In the genomic region with DNA sequence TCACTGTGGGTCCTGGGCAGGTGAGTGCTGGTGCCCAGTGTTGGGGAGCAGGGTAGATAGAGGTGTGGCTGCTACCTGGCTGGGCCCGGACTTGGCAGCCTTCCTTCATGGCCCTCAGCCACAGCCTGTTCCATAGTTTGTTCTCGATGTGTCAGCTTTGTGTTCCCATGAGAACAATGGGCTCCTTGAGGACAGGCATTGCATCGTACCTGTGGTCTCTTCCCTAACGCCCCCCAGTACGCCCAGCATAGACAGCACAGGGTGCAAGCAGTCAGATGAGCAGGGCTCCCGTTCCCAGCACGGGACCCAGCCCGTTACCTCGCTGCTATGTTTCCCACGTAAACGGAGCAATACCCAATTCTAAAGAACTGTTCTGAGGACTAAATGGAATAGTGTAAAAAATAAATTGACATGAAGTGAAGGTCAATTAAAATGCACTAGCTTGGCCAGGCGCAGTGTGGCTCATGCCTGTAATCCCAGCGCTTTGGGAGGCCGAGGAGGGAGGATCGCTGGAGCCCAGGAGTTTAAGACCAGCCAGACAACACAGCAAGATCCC, we compare ENCODE assay signal across 8 cellular contexts. TPM values are rescaled to one million over a fixed set of nuclear protein-coding genes. Genes with fewer than 3 reads are reported as not detected.
DNase-seq lines count a peak whose midpoint lies in the region; ATAC-seq and TF ChIP-seq lines count a peak whose summit lies in the region.

No MANE protein-coding gene starts in this region.

- peaks cover 48% of the 10 kb centered on the region for H3K4me1 ChIP-seq in Karpas-422 (ENCODE audit: low read length)
- peaks cover 20% of the 10 kb centered on the region for H3K4me1 ChIP-seq in effector memory CD4-positive, alpha-beta T cell (ENCODE audit: control insufficient read depth, insufficient read depth, low read length, poor library complexity, severe bottlenecking)

- no peaks in the 10 kb centered on the region for H3K9me3 Mint-ChIP-seq in natural killer cell treated with Interleukin-12 subunit alpha and Interleukin-12 subunit beta and Interleukin-15 and Interleukin-18, amount 100 ng/mL, for 72 hours

- no peaks in the 10 kb centered on the region for H3K9me2 ChIP-seq in Karpas-422 (replicated peaks; ENCODE audit: insufficient read depth, low read length)

- peaks cover 29 to 36% of the 10 kb centered on the region in 2 donors for H3K4me1 Mint-ChIP-seq in natural killer cell treated with Interleukin-12 subunit alpha and Interleukin-12 subunit beta and Interleukin-15 and Interleukin-18, amount 100 ng/mL, for 72 hours (ENCODE audit: low read depth in 2 of 2)

- H3K79me2 ChIP-seq in Karpas-422 (ENCODE audit: low read length), result peaks cover 47% of the 10 kb centered on the region

- H3K4me2 ChIP-seq in Karpas-422 (ENCODE audit: low read depth, low read length, poor library complexity, severe bottlenecking), result peak overlapping the region; percentile 95

- peaks cover 13% of the 10 kb centered on the region; the same call in 1 of the 2 replicates for H3K36me3 ChIP-seq in Karpas-422 (ENCODE audit: insufficient read depth, low read length)
- H3K36me3 ChIP-seq in effector memory CD4-positive, alpha-beta T cell (ENCODE audit: control insufficient read depth, insufficient read depth, low read length), result peaks cover 6% of the 10 kb centered on the region

- no peak overlapping the region for H2AFZ ChIP-seq in Karpas-422 (ENCODE audit: low read length)

- H3K27ac Mint-ChIP-seq in natural killer cell treated with Interleukin-12 subunit alpha and Interleukin-12 subunit beta and Interleukin-15 and Interleukin-18, amount 100 ng/mL, for 72 hours, result peak overlapping the region; percentile 69 to 88

- peak overlapping the region; percentile 91 for H3K4me3 Mint-ChIP-seq in natural killer cell treated with Interleukin-12 subunit alpha and Interleukin-12 subunit beta and Interleukin-15 and Interleukin-18, amount 100 ng/mL, for 72 hours

- peak overlapping the region; percentile 95 for H3K9ac ChIP-seq in Karpas-422 (ENCODE audit: low read length)

- H3K27me3 Mint-ChIP-seq in natural killer cell treated with Interleukin-12 subunit alpha and Interleukin-12 subunit beta and Interleukin-15 and Interleukin-18, amount 100 ng/mL, for 72 hours, result no peaks in the 10 kb centered on the region

- H3K27ac ChIP-seq in Karpas-422 (ENCODE audit: low read length), result peak overlapping the region; percentile 51; the same call in 1 of the 2 replicates
- H3K27ac ChIP-seq in effector memory CD4-positive, alpha-beta T cell (ENCODE audit: insufficient read depth, low read length, poor library complexity, severe bottlenecking), result peak overlapping the region; percentile 56

- H3K4me3 ChIP-seq in AG10803 (ENCODE audit: low read length) (peak overlapping the region; percentile 92), Karpas-422 (ENCODE audit: low read length) (peak overlapping the region; percentile 99)
- H3K4me3 ChIP-seq in effector memory CD4-positive, alpha-beta T cell (ENCODE audit: insufficient read depth, low read depth, low read length, poor library complexity, severe bottlenecking), result peak overlapping the region; percentile 81

- no peaks in the 10 kb centered on the region for H3K9me3 ChIP-seq in Karpas-422 (ENCODE audit: low read length)
- no peaks in the 10 kb centered on the region for H3K9me3 ChIP-seq in effector memory CD4-positive, alpha-beta T cell (ENCODE audit: control insufficient read depth, low read length)

- TF ChIP-seq CTCF in AG10803 (conservative IDR thresholded peaks at IDR 0.05; ENCODE audit: low read length), result no peak

- DNase-seq in AG10803 (ENCODE audit: low read depth) (no peak), Karpas-422 (peak; percentile 52), NCI-H1436 treated with DMSO at 0.1 percent for 48 hours (lab: John Stamatoyannopoulos, UW) (no peak), NCI-H1417 treated with DMSO at 0.1 percent for 48 hours (lab: John Stamatoyannopoulos, UW) (no peak)
- no peak for DNase-seq in effector memory CD4-positive, alpha-beta T cell
- no peak for DNase-seq in natural killer cell treated with Interleukin-12 subunit alpha and Interleukin-12 subunit beta and Interleukin-15 and Interleukin-18, amount 100 ng/mL, for 72 hours (ENCODE audit: low spot score)

- ATAC-seq in natural killer cell treated with Interleukin-12 subunit alpha and Interleukin-12 subunit beta and Interleukin-15 and Interleukin-18, amount 100 ng/mL, for 72 hours, result no peak
- ATAC-seq in GM18867 (IDR thresholded peaks at IDR 0.05; ENCODE audit: unreplicated experiment) (no peak), GM18858 (IDR thresholded peaks at IDR 0.05; ENCODE audit: unreplicated experiment) (no peak)

- peaks cover 22% of the 10 kb centered on the region for H4K20me1 ChIP-seq in Karpas-422 (ENCODE audit: insufficient read depth, low read depth, low read length)

- H3K36me3 Mint-ChIP-seq in natural killer cell treated with Interleukin-12 subunit alpha and Interleukin-12 subunit beta and Interleukin-15 and Interleukin-18, amount 100 ng/mL, for 72 hours, result peaks cover 7% of the 10 kb centered on the region

- H3K27me3 ChIP-seq in Karpas-422 (ENCODE audit: low read length), result no peaks in the 10 kb centered on the region
- H3K27me3 ChIP-seq in effector memory CD4-positive, alpha-beta T cell (replicated peaks; ENCODE audit: control insufficient read depth, insufficient read depth, low read length, poor library complexity, severe bottlenecking), result no peaks in the 10 kb centered on the region

RNA-seq across cellular contexts. Expression of gene SLX9, which starts 0.8 kb away (rescaled TPM):
- total RNA-seq in Karpas-422 (2014; rRNA removed; shearing (Covaris generic); ENCODE audit: low replicate concordance), result 12.2 and 48.7 TPM in 2 replicates
- 10 to 100 TPM; 43.5 to 83.6 TPM for total RNA-seq in natural killer cell treated with Interleukin-12 subunit alpha and Interleukin-12 subunit beta and Interleukin-15 and Interleukin-18, amount 100 ng/mL, for 72 hours

RNA-seq across cellular contexts. Expression of gene ITGB2, which starts 18.4 kb away (rescaled TPM):
- total RNA-seq in Karpas-422 (2014; rRNA removed; shearing (Covaris generic); ENCODE audit: low replicate concordance), result 252 and 484 TPM in 2 replicates
- total RNA-seq in natural killer cell treated with Interleukin-12 subunit alpha and Interleukin-12 subunit beta and Interleukin-15 and Interleukin-18, amount 100 ng/mL, for 72 hours, result 1,000 to 10,000 TPM in 1 of 2 donors, 100 to 1,000 TPM in 1; 448 to 1,246 TPM
